Comparison of ENCODE assay signal across 11 cellular contexts in genomic region chr6:169097336-169098052, GRCh38.
A peak's percentile ranks its signal among the peaks of the same experiment; 100 is the strongest.
DNase-seq lines count a peak whose midpoint lies in the region; ATAC-seq and TF ChIP-seq lines count a peak whose summit lies in the region.
"Had no signal": no experiment of that assay in that cellular context is flagged by ENCODE, and none has a peak within 500 bp of the region (broad histone marks: within the 10 kb centered on the region; RNA-seq: fewer than 3 reads in every experiment).

No MANE protein-coding gene starts in this region.

- DNase-seq in GM04503 (ENCODE audit: low read depth) = peak; percentile 76
- DNase-seq in foreskin melanocyte = peak; percentile 99
- peak; percentile 79 for DNase-seq in retina
- DNase-seq in DMS 273 (lab: John Stamatoyannopoulos, UW; ENCODE audit: unreplicated experiment) = no peak
- DNase-seq in activated CD8-positive, alpha-beta T cell treated with anti-CD3 and anti-CD28 coated beads for 36 hours = no peak
- no peak for DNase-seq in mesendoderm
- DNase-seq: DMS53, NCI-H1105 treated with DMSO at 0.1 percent for 48 hours had no signal

- no peak overlapping the region for H4K5ac ChIP-seq in mesendoderm (ENCODE audit: low read length)

- H3K79me2 ChIP-seq in mesendoderm (ENCODE audit: control insufficient read depth, insufficient read depth, low read length) = no peaks in the 10 kb centered on the region

- no peak overlapping the region for H3K4me2 ChIP-seq in mesendoderm (ENCODE audit: low read length)

- no peak overlapping the region for H3K4ac ChIP-seq in mesendoderm (ENCODE audit: low read depth, low read length)

- no peak overlapping the region for H4K8ac ChIP-seq in mesendoderm (ENCODE audit: low read depth, low read length)

- intact Hi-C loops in activated CD8-positive, alpha-beta T cell treated with anti-CD3 and anti-CD28 coated beads for 36 hours (cut with micrococcal nuclease) = no loop called here

- no peaks in the 10 kb centered on the region for H3K9me3 Mint-ChIP-seq in activated CD8-positive, alpha-beta T cell treated with anti-CD3 and anti-CD28 coated beads for 36 hours

- H3K27ac Mint-ChIP-seq in activated CD8-positive, alpha-beta T cell treated with anti-CD3 and anti-CD28 coated beads for 36 hours = no peak overlapping the region

- peaks cover 15% of the 10 kb centered on the region for H3K27me3 Mint-ChIP-seq in activated CD8-positive, alpha-beta T cell treated with anti-CD3 and anti-CD28 coated beads for 36 hours

- TF ChIP-seq CTCF in activated CD8-positive, alpha-beta T cell treated with anti-CD3 and anti-CD28 coated beads for 36 hours (IDR thresholded peaks at IDR 0.05) = no peak

- no peak overlapping the region for H3K56ac ChIP-seq in mesendoderm (ENCODE audit: low read length)

- no peak overlapping the region for H2BK120ac ChIP-seq in mesendoderm (ENCODE audit: low read depth, low read length)

- H3K36me3 Mint-ChIP-seq in activated CD8-positive, alpha-beta T cell treated with anti-CD3 and anti-CD28 coated beads for 36 hours (ENCODE audit: low read depth) = no peaks in the 10 kb centered on the region

- no peaks in the 10 kb centered on the region for H3K36me3 ChIP-seq in mesendoderm (ENCODE audit: control insufficient read depth, insufficient read depth, low read length)
- H3K36me3 ChIP-seq: cardiac muscle cell had no signal

- H3K27me3 ChIP-seq in mesendoderm (ENCODE audit: insufficient read depth, low read length, poor library complexity) = no peaks in the 10 kb centered on the region
- H3K27me3 ChIP-seq: cardiac muscle cell had no signal

- CTCF ChIA-PET in activated CD8-positive, alpha-beta T cell treated with anti-CD3 and anti-CD28 coated beads for 36 hours (lab: Charles Lee) = no interaction called here

- H3K4me1 ChIP-seq in mesendoderm (ENCODE audit: control insufficient read depth, low read depth, low read length) = no peaks in the 10 kb centered on the region

- no peak overlapping the region for H3K4me3 Mint-ChIP-seq in activated CD8-positive, alpha-beta T cell treated with anti-CD3 and anti-CD28 coated beads for 36 hours

- POLR2A ChIA-PET in activated CD8-positive, alpha-beta T cell treated with anti-CD3 and anti-CD28 coated beads for 36 hours (lab: Charles Lee) = no interaction called here

- H2BK15ac ChIP-seq in mesendoderm (replicated peaks; ENCODE audit: low read depth) = no peak overlapping the region

- H2AK5ac ChIP-seq in mesendoderm (ENCODE audit: low read length) = no peak overlapping the region

- no peak overlapping the region for H3K27ac ChIP-seq in mesendoderm (ENCODE audit: low read depth, low read length)
- H3K27ac ChIP-seq: cardiac muscle cell had no signal

- no peak overlapping the region for H2BK5ac ChIP-seq in mesendoderm (ENCODE audit: low read length)

- H3K18ac ChIP-seq in mesendoderm (ENCODE audit: low read length) = no peak overlapping the region

- no CpG with 5 or more reads among the region's 13 CpGs for whole genome bisulfite sequencing in mesendoderm (ENCODE audit: extremely low coverage, insufficient coverage, low lambda C conversion rate)

- no peak overlapping the region for H3K9ac ChIP-seq in mesendoderm (ENCODE audit: low read length)

- no peak overlapping the region for H3K4me3 ChIP-seq in mesendoderm (ENCODE audit: low read length)
- H3K4me3 ChIP-seq: cardiac muscle cell had no signal

- H3K23ac ChIP-seq in mesendoderm (ENCODE audit: low read length) = no peak overlapping the region

- ATAC-seq in SK-N-SH treated with all-trans-retinoic acid at 6 μM for 48 hours = peak; percentile 86
- no peak for ATAC-seq in HG03354 (IDR thresholded peaks at IDR 0.05; ENCODE audit: poor library complexity, severe bottlenecking, unreplicated experiment)
- no peak for ATAC-seq in activated CD8-positive, alpha-beta T cell treated with anti-CD3 and anti-CD28 coated beads for 36 hours

- H3K4me1 Mint-ChIP-seq in activated CD8-positive, alpha-beta T cell treated with anti-CD3 and anti-CD28 coated beads for 36 hours (ENCODE audit: low read depth) = no peaks in the 10 kb centered on the region

- H3K79me1 ChIP-seq in mesendoderm (ENCODE audit: low read length) = no peaks in the 10 kb centered on the region

TF ChIP-seq in SK-N-SH treated with all-trans-retinoic acid at 6 μM for 48 hours, 23 proteins besides CTCF, POLR2A, EP300 and RAD21:
- TF ChIP-seq TSHZ2 (CRISPR knock-in tag; IDR thresholded peaks at IDR 0.05) (no peak), GLIS3 (CRISPR knock-in tag; IDR thresholded peaks at IDR 0.05) (no peak), ZFP3 (CRISPR knock-in tag; IDR thresholded peaks at IDR 0.05) (no peak), ARNTL (CRISPR knock-in tag; IDR thresholded peaks at IDR 0.05; ENCODE audit: borderline replicate concordance, low read depth) (no peak), ESRRG (CRISPR knock-in tag; IDR thresholded peaks at IDR 0.05) (no peak), TOX (CRISPR knock-in tag; IDR thresholded peaks at IDR 0.05; ENCODE audit: borderline replicate concordance) (no peak), ISL1 (CRISPR knock-in tag; IDR thresholded peaks at IDR 0.05) (no peak), BACH2 (CRISPR knock-in tag; IDR thresholded peaks at IDR 0.05; ENCODE audit: borderline replicate concordance) (no peak), CSRNP3 (CRISPR knock-in tag; IDR thresholded peaks at IDR 0.05) (no peak), POU6F1 (CRISPR knock-in tag; IDR thresholded peaks at IDR 0.05; ENCODE audit: borderline replicate concordance, low read depth) (no peak), PPARA (CRISPR knock-in tag; IDR thresholded peaks at IDR 0.05; ENCODE audit: borderline replicate concordance) (no peak)

Comparison
In these comparisons a context has a peak if more than half of its experiments do, and no peak if none do; other contexts are left out.
1. DNase-seq: peak in GM04503 (single experiment), foreskin melanocyte (single experiment) and retina (single experiment); none in DMS 273 (single experiment), activated CD8-positive, alpha-beta T cell treated with anti-CD3 and anti-CD28 coated beads for 36 hours (single experiment) and mesendoderm (single experiment).